ENCODE assay signal across 23 cellular contexts in the genomic region with DNA sequence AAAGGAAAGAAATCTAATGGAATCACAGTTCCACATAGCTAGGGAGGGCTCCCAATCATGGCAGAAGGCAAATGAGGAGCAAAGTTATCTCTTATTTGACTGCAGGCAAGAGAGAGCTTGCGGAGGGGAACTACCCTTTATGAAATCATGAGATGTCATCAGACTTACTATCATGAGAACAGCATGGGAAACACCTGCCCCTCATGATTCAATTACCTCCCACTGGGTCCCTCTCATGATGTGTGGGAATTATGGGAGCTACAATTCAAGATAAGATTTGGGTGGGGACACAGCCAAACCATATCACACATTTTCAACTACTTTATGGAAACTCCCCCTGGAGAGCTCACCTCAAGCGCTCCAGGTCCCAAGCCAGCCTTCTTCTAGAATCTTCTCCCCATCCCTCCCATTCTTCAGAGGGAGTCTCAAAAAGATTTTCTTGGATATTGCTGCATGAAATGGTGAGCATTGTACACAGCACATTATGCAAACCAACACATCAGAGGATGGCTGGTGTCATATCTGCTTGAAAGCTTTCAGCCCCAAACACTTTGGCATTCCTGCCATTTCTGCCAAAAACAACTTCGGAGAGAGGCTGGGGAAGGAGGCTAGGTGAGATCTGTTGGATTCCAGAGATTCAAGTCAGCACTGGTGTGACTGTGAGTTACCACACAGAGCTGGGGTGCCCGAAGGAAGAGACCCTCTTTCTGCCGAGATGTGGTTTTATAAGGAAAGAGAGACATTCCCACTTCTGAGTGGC. TPM values are rescaled to one million over a fixed set of nuclear protein-coding genes. Genes with fewer than 3 reads are reported as not detected.
DNase-seq lines count a peak whose midpoint lies in the region; ATAC-seq and TF ChIP-seq lines count a peak whose summit lies in the region.
"Had no signal": no experiment of that assay in that cellular context is flagged by ENCODE, and none has a peak within 500 bp of the region (broad histone marks: within the 10 kb centered on the region; RNA-seq: fewer than 3 reads in every experiment).

No MANE protein-coding gene starts in this region.

- ATAC-seq in foreskin keratinocyte = no peak
- ATAC-seq: A549; CD8-positive, alpha-beta T cell; GM12878; GM23338; HCT116 had no signal

- H3K27ac Mint-ChIP-seq in IgD-negative memory B cell = peak overlapping the region in 2 of 3 donors; percentile 20 to 28
- H3K27ac Mint-ChIP-seq: CD4-positive, CD25-positive, alpha-beta regulatory T cell; CD8-positive, alpha-beta T cell; GM23338; H9 had no signal

- no peak overlapping the region for H3K4me3 ChIP-seq in BLaER1
- H3K4me3 ChIP-seq: A549, GM12878, GM23338 had no signal

- DNase-seq in foreskin keratinocyte (no peak), DMS 273 (lab: John Stamatoyannopoulos, UW; ENCODE audit: unreplicated experiment) (no peak), Kasumi-1 (lab: John Stamatoyannopoulos, UW) (no peak), SHP77 treated with DMSO at 0.1 percent for 48 hours (lab: John Stamatoyannopoulos, UW) (no peak)
- DNase-seq: 8988T; ACHN; AML-193; BE2C; Caco-2; CD4-positive, CD25-positive, alpha-beta regulatory T cell; CD8-positive, alpha-beta T cell; DMS 273 treated with DMSO at 0.1 percent for 48 hours; DMS79; EL; GDM1; H9 had no signal

- H3K9me3 Mint-ChIP-seq in IgD-negative memory B cell = peaks cover 0 to 4% (median 0%) of the 10 kb centered on the region in 3 donors
- H3K9me3 Mint-ChIP-seq: CD4-positive, CD25-positive, alpha-beta regulatory T cell; CD8-positive, alpha-beta T cell; GM23338; H9 had no signal

- H3K4me1 ChIP-seq in BLaER1 (peaks cover 43% of the 10 kb centered on the region), foreskin keratinocyte (peaks cover 8% of the 10 kb centered on the region)
- H3K4me1 ChIP-seq: A549, BE2C, Caco-2 had no signal

- no peak for TF ChIP-seq CTCF in foreskin keratinocyte (conservative IDR thresholded peaks at IDR 0.05)

- H3K36me3 Mint-ChIP-seq in IgD-negative memory B cell = peaks cover under 1% of the 10 kb centered on the region
- H3K36me3 Mint-ChIP-seq: CD4-positive, CD25-positive, alpha-beta regulatory T cell; CD8-positive, alpha-beta T cell had no signal

- no peaks in the 10 kb centered on the region for H3K36me3 ChIP-seq in BLaER1
- H3K36me3 ChIP-seq: BE2C had no signal

- H3K27ac ChIP-seq in BLaER1 (peak overlapping the region; percentile 78; the same call in 1 of the 2 replicates), foreskin keratinocyte (peak overlapping the region; percentile 21)
- H3K27ac ChIP-seq: A549, C4-2B had no signal

- peak overlapping the region in 1 of 4 donors; percentile 33 for H3K4me3 Mint-ChIP-seq in IgD-negative memory B cell
- H3K4me3 Mint-ChIP-seq: CD4-positive, CD25-positive, alpha-beta regulatory T cell; CD8-positive, alpha-beta T cell; GM23338; H9 had no signal

- peaks cover 6 to 24% (median 12%) of the 10 kb centered on the region in 3 donors for H3K4me1 Mint-ChIP-seq in IgD-negative memory B cell
- H3K4me1 Mint-ChIP-seq: CD4-positive, CD25-positive, alpha-beta regulatory T cell; GM23338; H9 had no signal

- H3K9me3 ChIP-seq in BLaER1 = peaks cover 21% of the 10 kb centered on the region
- H3K9me3 ChIP-seq: A549, BE2C, Caco-2 had no signal

- H3K27me3 Mint-ChIP-seq in IgD-negative memory B cell = peaks cover 9% of the 10 kb centered on the region

- peak overlapping the region; percentile 79 for H3K4me2 ChIP-seq in BLaER1
- H3K4me2 ChIP-seq: A549, GM23338 had no signal

- no peak overlapping the region for H3K9ac ChIP-seq in BLaER1

- no peaks in the 10 kb centered on the region for H3K27me3 ChIP-seq in BLaER1
- no peaks in the 10 kb centered on the region for H3K27me3 ChIP-seq in foreskin keratinocyte

- H4K20me1 ChIP-seq in BLaER1 = no peaks in the 10 kb centered on the region

RNA-seq across cellular contexts. Expression of a gene that starts 6.9 kb away (rescaled TPM):
- polyA plus RNA-seq in IgD-negative memory B cell (not detected), foreskin keratinocyte (1,152 and 1,968 TPM in 2 replicates)
- 1,075 and 1,699 TPM in 2 replicates for total RNA-seq in foreskin keratinocyte
- total RNA-seq: CD4-positive, CD25-positive, alpha-beta regulatory T cell; CD8-positive, alpha-beta T cell; GM23338; H9 had no signal
- polyA plus RNA-seq: CD4-positive, CD25-positive, alpha-beta regulatory T cell had no signal

RNA-seq across cellular contexts. Expression of a gene that starts 31.3 kb away (rescaled TPM):
- polyA plus RNA-seq in IgD-negative memory B cell = 13.2 TPM
- not detected in 2 replicates for total RNA-seq in foreskin keratinocyte
- polyA plus RNA-seq in foreskin keratinocyte = not detected in 2 replicates
- total RNA-seq: GM12878, H9 had no signal
- polyA plus RNA-seq: A549 had no signal

Comparison
In these comparisons a context has a peak if more than half of its experiments do, and no peak if none do; other contexts are left out.
1. RNA of a gene that starts 6.9 kb away (polyA plus RNA-seq): 1,152 to 1,968 TPM in foreskin keratinocyte; not detected in IgD-negative memory B cell (single experiment); every median in the first group is over 1,000 times any median in the second.
2. RNA of a gene that starts 31.3 kb away (polyA plus RNA-seq): 13.2 TPM in IgD-negative memory B cell (single experiment); not detected in foreskin keratinocyte; every median in the first group is over 10 times any median in the second.